Comparison of ENCODE assay signal across 1 cellular context in genomic region chr2:160406591-160407392, GRCh38.
TF ChIP-seq lines count a peak whose summit lies in the region.

No MANE protein-coding gene starts in this region.

TF ChIP-seq in HepG2, 621 proteins besides CTCF, POLR2A, EP300 and RAD21 (continued from another document and continues in another):
- TF ChIP-seq ZNF646 (CRISPR knock-in tag; IDR thresholded peaks at IDR 0.05) (peak; percentile 96), ZNF570 (CRISPR knock-in tag; IDR thresholded peaks at IDR 0.05; ENCODE audit: borderline replicate concordance) (no peak), MTF1 (CRISPR knock-in tag; IDR thresholded peaks at IDR 0.05) (no peak), ELF1 (CRISPR knock-in tag; IDR thresholded peaks at IDR 0.05) (peak; percentile 61), GLI4 (CRISPR knock-in tag; IDR thresholded peaks at IDR 0.05; ENCODE audit: borderline replicate concordance) (no peak), CREM (IDR thresholded peaks at IDR 0.05) (0 out of 2 replicates have a peak, but pooled peaks have one; percentile 24), CREM (CRISPR knock-in tag; IDR thresholded peaks at IDR 0.05) (no peak), SP5 (CRISPR knock-in tag; IDR thresholded peaks at IDR 0.05; ENCODE audit: borderline replicate concordance, low read depth) (no peak), ZKSCAN5 (CRISPR knock-in tag; IDR thresholded peaks at IDR 0.05) (no peak), KDM5A (IDR thresholded peaks at IDR 0.05; ENCODE audit: borderline replicate concordance, low read length) (no peak), ZNF850 (CRISPR knock-in tag; conservative IDR thresholded peaks at IDR 0.05) (no peak), ZGPAT (CRISPR knock-in tag; IDR thresholded peaks at IDR 0.05) (peak; percentile 64; the same call in 1 of the 2 replicates), ZMAT3 (CRISPR knock-in tag; conservative IDR thresholded peaks at IDR 0.05) (no peak), MED1 (CRISPR knock-in tag; IDR thresholded peaks at IDR 0.05) (no peak), UBTF (CRISPR knock-in tag; IDR thresholded peaks at IDR 0.05) (0 out of 2 replicates have a peak, but pooled peaks have one; percentile 53), ZNF792 (CRISPR knock-in tag; IDR thresholded peaks at IDR 0.05) (no peak), TFAP4 (IDR thresholded peaks at IDR 0.05; ENCODE audit: borderline replicate concordance, low read depth) (no peak), ZNF790 (CRISPR knock-in tag; IDR thresholded peaks at IDR 0.05; ENCODE audit: borderline replicate concordance) (0 out of 2 replicates have a peak, but pooled peaks have one; percentile 60), ZSCAN20 (CRISPR knock-in tag; IDR thresholded peaks at IDR 0.05; ENCODE audit: borderline replicate concordance) (0 out of 2 replicates have a peak, but pooled peaks have one; percentile 62), ZNF281 (CRISPR knock-in tag; IDR thresholded peaks at IDR 0.05; ENCODE audit: borderline replicate concordance) (no peak), RARA (CRISPR knock-in tag; IDR thresholded peaks at IDR 0.05) (0 out of 2 replicates have a peak, but pooled peaks have one; percentile 2), TFDP2 (CRISPR knock-in tag; IDR thresholded peaks at IDR 0.05) (no peak), TCF7 (IDR thresholded peaks at IDR 0.05; ENCODE audit: low read depth) (no peak), NR2F1 (CRISPR knock-in tag; IDR thresholded peaks at IDR 0.05) (no peak), HOXA7 (CRISPR knock-in tag; IDR thresholded peaks at IDR 0.05) (no peak), NCOA2 (CRISPR knock-in tag; IDR thresholded peaks at IDR 0.05) (0 out of 2 replicates have a peak, but pooled peaks have one; percentile 9), PHF20 (CRISPR knock-in tag; IDR thresholded peaks at IDR 0.05) (no peak; the same call in 1 of the 2 replicates), NFAT5 (CRISPR knock-in tag; IDR thresholded peaks at IDR 0.05) (peak; percentile 53; the same call in 1 of the 2 replicates), ZNF775 (CRISPR knock-in tag; IDR thresholded peaks at IDR 0.05; ENCODE audit: borderline replicate concordance) (no peak), MATR3 (CRISPR knock-in tag; IDR thresholded peaks at IDR 0.05) (no peak), ZNF256 (CRISPR knock-in tag; conservative IDR thresholded peaks at IDR 0.05) (no peak), NFYB (CRISPR knock-in tag; IDR thresholded peaks at IDR 0.05) (no peak), ZNF501 (CRISPR knock-in tag; IDR thresholded peaks at IDR 0.05) (peak; percentile 74), CBX2 (IDR thresholded peaks at IDR 0.05; ENCODE audit: low read depth, low read length) (no peak), CBX2 (CRISPR knock-in tag; IDR thresholded peaks at IDR 0.05; ENCODE audit: low read depth) (no peak)
